8 cellular contexts compared by ENCODE assay signal in genomic region chr6:73854998-73855718, GRCh38.
DNase-seq lines count a peak whose midpoint lies in the region; ATAC-seq and TF ChIP-seq lines count a peak whose summit lies in the region.

No MANE protein-coding gene starts in this region.

- H3K27ac ChIP-seq in RWPE2 (ENCODE audit: poor library complexity, severe bottlenecking): no peak overlapping the region
- no peak overlapping the region for H3K27ac ChIP-seq in neutrophil

- H3K79me2 ChIP-seq in Loucy (ENCODE audit: insufficient read depth, low read length): no peaks in the 10 kb centered on the region

- H3K4me2 ChIP-seq in Loucy (ENCODE audit: low read depth, low read length, poor library complexity, severe bottlenecking): no peak overlapping the region

- H3F3A ChIP-seq in Loucy (ENCODE audit: low read depth): no peaks in the 10 kb centered on the region

- H4K20me1 ChIP-seq in Loucy (ENCODE audit: insufficient read depth, low read length, poor library complexity, severe bottlenecking): no peaks in the 10 kb centered on the region

- H3K4me3 ChIP-seq in Loucy (ENCODE audit: low read length, poor library complexity, severe bottlenecking): no peak overlapping the region
- H3K4me3 ChIP-seq in RWPE2 (ENCODE audit: severe bottlenecking): no peak overlapping the region
- H3K4me3 ChIP-seq in epithelial cell of esophagus (ENCODE audit: low read length): no peak overlapping the region
- H3K4me3 ChIP-seq in neutrophil (ENCODE audit: low read depth in 1 of 2, low read length in 1 of 2): no peak overlapping the region

- no peaks in the 10 kb centered on the region for H3K27me3 Mint-ChIP-seq in activated T-cell treated with anti-CD3 and anti-CD28 coated beads, Interleukin-2, amount 50 U/mL, for 4 hours (ENCODE audit: low read depth)

- H3K9ac ChIP-seq in Loucy (ENCODE audit: low read depth, low read length, poor library complexity, severe bottlenecking): no peak overlapping the region

- no peaks in the 10 kb centered on the region for H3K4me1 Mint-ChIP-seq in activated T-cell treated with anti-CD3 and anti-CD28 coated beads, Interleukin-2, amount 50 U/mL, for 4 hours (ENCODE audit: low read depth)

- TF ChIP-seq CTCF in Loucy (conservative IDR thresholded peaks at IDR 0.05; ENCODE audit: low read length): peak; percentile 84
- peak; percentile 90 for TF ChIP-seq CTCF in RWPE2 (IDR thresholded peaks at IDR 0.05; ENCODE audit: poor library complexity, severe bottlenecking)
- TF ChIP-seq CTCF in epithelial cell of esophagus (IDR thresholded peaks at IDR 0.05; ENCODE audit: insufficient read depth, low read depth, low read length, missing control alignments): peak; percentile 67
- TF ChIP-seq CTCF in neutrophil (IDR thresholded peaks at IDR 0.05): peak; percentile 49

- H3K9me3 Mint-ChIP-seq in activated T-cell treated with anti-CD3 and anti-CD28 coated beads, Interleukin-2, amount 50 U/mL, for 4 hours: no peaks in the 10 kb centered on the region

- ATAC-seq in GM19455 (IDR thresholded peaks at IDR 0.05; ENCODE audit: unreplicated experiment) (peak; percentile 45), RWPE2 (ENCODE audit: low read depth) (no peak), GM21528 (IDR thresholded peaks at IDR 0.05; ENCODE audit: low FRiP score, unreplicated experiment) (no peak)
- ATAC-seq in activated T-cell treated with anti-CD3 and anti-CD28 coated beads, Interleukin-2, amount 50 U/mL, for 4 hours: no peak

- DNase-seq in D341Med (ENCODE audit: low spot score) (peak; percentile 33), RWPE2 (ENCODE audit: low spot score) (no peak), epithelial cell of esophagus (ENCODE audit: low read depth) (peak; percentile 72)
- no peak for DNase-seq in activated T-cell treated with anti-CD3 and anti-CD28 coated beads, Interleukin-2, amount 50 U/mL, for 4 hours

- H3K27me3 ChIP-seq in Loucy (ENCODE audit: insufficient read depth, low read length, poor library complexity, severe bottlenecking): no peaks in the 10 kb centered on the region
- no peaks in the 10 kb centered on the region for H3K27me3 ChIP-seq in RWPE2 (ENCODE audit: insufficient read depth, poor library complexity, severe bottlenecking)
- no peaks in the 10 kb centered on the region for H3K27me3 ChIP-seq in neutrophil

- no peaks in the 10 kb centered on the region for H3K36me3 Mint-ChIP-seq in activated T-cell treated with anti-CD3 and anti-CD28 coated beads, Interleukin-2, amount 50 U/mL, for 4 hours (ENCODE audit: insufficient read depth)

- no peaks in the 10 kb centered on the region for H3K36me3 ChIP-seq in Loucy (ENCODE audit: insufficient read depth, low read length)
- H3K36me3 ChIP-seq in RWPE2 (ENCODE audit: low read depth): 0 out of 2 replicates have a peak, but pooled peaks cover 5% of the 10 kb centered on the region
- H3K36me3 ChIP-seq in neutrophil: no peaks in the 10 kb centered on the region

- H3K9me3 ChIP-seq in Loucy (ENCODE audit: insufficient read depth, low read depth, low read length) (no peaks in the 10 kb centered on the region), RWPE2 (ENCODE audit: severe bottlenecking) (no peaks in the 10 kb centered on the region), neutrophil (no peaks in the 10 kb centered on the region)

- no peak overlapping the region for H3K4me3 Mint-ChIP-seq in activated T-cell treated with anti-CD3 and anti-CD28 coated beads, Interleukin-2, amount 50 U/mL, for 4 hours

- no peaks in the 10 kb centered on the region for H3K9me2 ChIP-seq in Loucy (replicated peaks; ENCODE audit: low read depth, low read length)

- H2AFZ ChIP-seq in Loucy (ENCODE audit: low read length): no peak overlapping the region

- H3K4me1 ChIP-seq in Loucy (ENCODE audit: insufficient read depth, low read length, poor library complexity, severe bottlenecking) (no peaks in the 10 kb centered on the region), RWPE2 (ENCODE audit: insufficient read depth, poor library complexity, severe bottlenecking) (no peaks in the 10 kb centered on the region), neutrophil (ENCODE audit: control insufficient read depth in 1 of 2, insufficient read depth in 1 of 2, low read depth in 1 of 2, low read length in 1 of 2) (no peaks in the 10 kb centered on the region)

Comparison
In these comparisons a context has a peak if more than half of its experiments do, and no peak if none do; other contexts are left out.
1. DNase-seq: peak in D341Med (single experiment) and epithelial cell of esophagus (single experiment); none in RWPE2 (single experiment) and activated T-cell treated with anti-CD3 and anti-CD28 coated beads, Interleukin-2, amount 50 U/mL, for 4 hours (single experiment).
2. Peak in every context shown above with its lines, with median percentiles within 50 percentile points of each other: CTCF ChIP-seq.